17 cellular contexts compared by ENCODE assay signal in the genomic region with DNA sequence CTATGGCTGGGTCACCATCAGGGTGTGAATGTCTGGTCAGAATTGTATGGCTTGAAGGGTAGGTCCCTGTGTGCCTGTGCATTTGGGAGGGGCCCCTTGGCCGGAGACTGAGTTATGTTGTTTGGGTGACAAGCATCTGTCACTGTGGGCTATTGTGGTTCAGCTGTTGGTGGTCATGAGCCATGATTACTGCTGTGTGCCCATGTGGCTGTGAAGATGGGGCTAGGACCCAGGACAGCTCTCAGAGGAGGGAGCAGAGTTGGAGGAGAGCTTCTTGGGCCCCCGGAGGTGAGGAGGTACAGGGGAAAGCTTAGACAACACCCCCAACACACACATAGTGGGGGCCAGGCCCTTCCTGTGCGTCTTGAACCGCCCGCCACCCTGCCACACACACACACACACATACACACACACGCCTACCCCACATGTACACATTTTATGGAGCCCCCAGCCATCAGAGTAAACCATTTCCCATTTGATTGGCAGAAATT. TPM values are rescaled to one million over a fixed set of nuclear protein-coding genes. Genes with fewer than 3 reads are reported as not detected.
DNase-seq lines count a peak whose midpoint lies in the region; ATAC-seq, FAIRE-seq and TF ChIP-seq lines count a peak whose summit lies in the region.
"Had no signal": no experiment of that assay in that cellular context is flagged by ENCODE, and none has a peak within 500 bp of the region (broad histone marks: within the 10 kb centered on the region; RNA-seq: fewer than 3 reads in every experiment).

No MANE protein-coding gene starts in this region.

- H3K79me2 ChIP-seq in K562 (ENCODE audit: control insufficient read depth, insufficient read depth, low read length) = no peaks in the 10 kb centered on the region

- peaks cover 0 to 4% (median 0%) of the 10 kb centered on the region in 5 donors for H3K36me3 Mint-ChIP-seq in naive thymus-derived CD4-positive, alpha-beta T cell

- H3K9ac ChIP-seq in K562 (ENCODE audit: insufficient read depth in 1 of 2, low read depth in 2 of 2, low read length in 2 of 2) = peak overlapping the region in 1 of 2 experiments; percentile 75; a peak in 1 of 4 replicates

- peaks cover 0 to 2% (median 0%) of the 10 kb centered on the region in 11 donors for H3K9me3 Mint-ChIP-seq in naive thymus-derived CD4-positive, alpha-beta T cell
- H3K9me3 Mint-ChIP-seq: activated T-cell treated with anti-CD3 and anti-CD28 coated beads, Interleukin-2, amount 50 U/mL, for 24 hours had no signal

- peak; percentile 31 for DNase-seq in 8988T
- peak; percentile 33 for DNase-seq in GM13977 (ENCODE audit: low spot score)
- DNase-seq in K562 (ENCODE audit: extremely low read depth in 1 of 4, low spot score in 3 of 4) = peak in 2 of 4 experiments; percentile 14 to 17
- DNase-seq in naive thymus-derived CD4-positive, alpha-beta T cell = no peak
- DNase-seq in HCEC 1CT = no peak
- no peak for DNase-seq in anterior cingulate cortex (lab: John Stamatoyannopoulos, UW)
- no peak for DNase-seq in NK-92 treated with Interleukin-12 subunit alpha and Interleukin-12 subunit beta, amount 100 ng/mL, for 24 hours (lab: John Stamatoyannopoulos, UW)
- DNase-seq: activated T-cell treated with anti-CD3 and anti-CD28 coated beads, Interleukin-2, amount 50 U/mL, for 24 hours; BE2C; IMR-90; mesendoderm; NCI-H1417 treated with DMSO at 0.1 percent for 48 hours; SHP77 had no signal

- H3K27ac ChIP-seq in K562 (ENCODE audit: extremely low read depth, low read depth, low read length) = no peak overlapping the region
- no peak overlapping the region for H3K27ac ChIP-seq in naive thymus-derived CD4-positive, alpha-beta T cell (ENCODE audit: low read depth, low read length)
- H3K27ac ChIP-seq: VCaP had no signal

- H3K9me1 ChIP-seq in K562 (ENCODE audit: control insufficient read depth, insufficient read depth, low read length) = no peaks in the 10 kb centered on the region

- TF ChIP-seq RAD21 in K562 (CRISPR knock-in tag; conservative IDR thresholded peaks at IDR 0.05 in 1 of 2, IDR thresholded peaks at IDR 0.05 in 1 of 2) = no peak

- H3K4me2 ChIP-seq in K562 (ENCODE audit: insufficient read depth, low read length) = no peak overlapping the region

- no peak for TF ChIP-seq EP300 in K562 (IDR thresholded peaks at IDR 0.05; ENCODE audit: low read length)

- peaks cover 4 to 56% of the 10 kb centered on the region in 2 experiments; a peak in 4 of 5 replicates for H3K4me1 ChIP-seq in K562 (replicated peaks in 1 of 2; ENCODE audit: control insufficient read depth in 2 of 2, insufficient read depth in 2 of 2, low read length in 2 of 2)
- peaks cover 0 to 6% of the 10 kb centered on the region in 2 donors for H3K4me1 ChIP-seq in naive thymus-derived CD4-positive, alpha-beta T cell (ENCODE audit: control insufficient read depth in 2 of 2, insufficient read depth in 2 of 2, low read length in 2 of 2)

- in situ Hi-C loops in GM13977 (cut with MboI; ENCODE audit: low pct_unique_long_range_greater_than_20kb, low sequenced_read_pairs, unreplicated experiment) (no loop called here), K562 (cut with MboI) (no loop called here)

- POLR2A ChIA-PET in K562 (lab: Yijun Ruan, JAX) = interaction anchor here (0.7 to 1.0 kb wide), 2 partner anchors 12 to 24 kb away, joined by 3 to 4 read pairs; no protein-coding TSS in a partner anchor
- POLR2A ChIA-PET in naive thymus-derived CD4-positive, alpha-beta T cell (lab: Charles Lee) = interaction anchor here (1.5 kb wide), 2 partner anchors 10 kb away, joined by 8 to 9 read pairs; no protein-coding TSS in a partner anchor

- 72% methylated on average over 3 of the region's 6 CpGs for WGBS in K562 (ENCODE audit: insufficient coverage, low coverage, missing lambda C conversion rate)

- H3K27ac Mint-ChIP-seq in naive thymus-derived CD4-positive, alpha-beta T cell = no peak overlapping the region

- no peak overlapping the region for H3K4me3 ChIP-seq in K562
- H3K4me3 ChIP-seq in naive thymus-derived CD4-positive, alpha-beta T cell (ENCODE audit: low read length) = no peak overlapping the region

- TF ChIP-seq POLR2A in K562 (conservative IDR thresholded peaks at IDR 0.05) = no peak

- ATAC-seq in K562 (no peak), HG03139 (IDR thresholded peaks at IDR 0.05; ENCODE audit: unreplicated experiment) (no peak)
- ATAC-seq in naive thymus-derived CD4-positive, alpha-beta T cell = peak; percentile 10
- ATAC-seq: right cardiac atrium had no signal

- peak; percentile 66 for FAIRE-seq in K562 (lab: Jason Lieb, UNC)
- FAIRE-seq: bronchial epithelial cell had no signal

- H2AFZ ChIP-seq in K562 (ENCODE audit: low read depth, low read length) = no peak overlapping the region

- no TSS peak for BruUV-seq in K562 (replicated peaks; lab: Mats Ljungman, UMichigan)

- H3K4me3 Mint-ChIP-seq in naive thymus-derived CD4-positive, alpha-beta T cell = peak overlapping the region in 7 of 10 donors; percentile 69 to 83 (median 77)

- H3K27me3 ChIP-seq in K562 (ENCODE audit: control insufficient read depth in 2 of 2, insufficient read depth in 2 of 2, low read length in 2 of 2) = no peaks in the 10 kb centered on the region
- H3K27me3 ChIP-seq in naive thymus-derived CD4-positive, alpha-beta T cell (ENCODE audit: control insufficient read depth in 2 of 2, insufficient read depth in 2 of 2, low read length in 2 of 2) = peaks cover 0 to 9% of the 10 kb centered on the region in 2 donors
- H3K27me3 ChIP-seq: BE2C had no signal

- CTCF ChIA-PET in K562 (lab: Yijun Ruan, JAX; ENCODE audit: low intra/inter-chr PET ratio) = interaction anchor here (0.6 kb wide), 2 partner anchors 10 to 812 kb away, joined by 3 read pairs; no protein-coding TSS in a partner anchor
- CTCF ChIA-PET in naive thymus-derived CD4-positive, alpha-beta T cell (lab: Charles Lee) = no interaction called here

- H3K9me3 ChIP-seq in K562 (replicated peaks; ENCODE audit: control insufficient read depth, insufficient read depth, low read depth, low read length) = no peaks in the 10 kb centered on the region
- H3K9me3 ChIP-seq in naive thymus-derived CD4-positive, alpha-beta T cell (ENCODE audit: control insufficient read depth in 2 of 3, low read length in 3 of 3) = no peaks in the 10 kb centered on the region
- H3K9me3 ChIP-seq: BE2C had no signal

- no peak for TF ChIP-seq CTCF in GM13977 (IDR thresholded peaks at IDR 0.05; ENCODE audit: extremely low read depth, insufficient read depth, missing control alignments)
- TF ChIP-seq CTCF in K562 (IDR thresholded peaks at IDR 0.05 in 2 of 3, conservative IDR thresholded peaks at IDR 0.05 in 1 of 3; ENCODE audit: insufficient read depth in 2 of 3, low read depth in 1 of 3, low read length in 3 of 3) = no peak

- H3K27me3 Mint-ChIP-seq in naive thymus-derived CD4-positive, alpha-beta T cell = peaks cover 30 to 64% (median 42%) of the 10 kb centered on the region in 5 donors

- H3K36me3 ChIP-seq in K562 (ENCODE audit: control insufficient read depth, insufficient read depth, low read length) = no peaks in the 10 kb centered on the region
- no peaks in the 10 kb centered on the region for H3K36me3 ChIP-seq in naive thymus-derived CD4-positive, alpha-beta T cell (ENCODE audit: control insufficient read depth in 2 of 3, insufficient read depth in 3 of 3, low read length in 3 of 3)
- H3K36me3 ChIP-seq: BE2C had no signal

- H3K4me1 Mint-ChIP-seq in naive thymus-derived CD4-positive, alpha-beta T cell = peaks cover 12 to 24% (median 20%) of the 10 kb centered on the region in 7 donors

- no peaks in the 10 kb centered on the region for H4K20me1 ChIP-seq in K562 (replicated peaks; ENCODE audit: control insufficient read depth, insufficient read depth, low read length)

- intact Hi-C loops in K562 (cut with micrococcal nuclease) = loop anchor here (5.0 kb wide), 1 partner anchor 293 kb away; no protein-coding TSS in a partner anchor
- intact Hi-C loops in naive thymus-derived CD4-positive, alpha-beta T cell (cut with micrococcal nuclease) = loop anchor here (5.0 kb wide), 2 partner anchors 293 to 403 kb away; no protein-coding TSS in a partner anchor

TF ChIP-seq in K562, 482 proteins besides CTCF, POLR2A, EP300 and RAD21:
- TF ChIP-seq SRSF9 (IDR thresholded peaks at IDR 0.05; ENCODE audit: borderline replicate concordance, low read depth, low read length) = no peak
- TF ChIP-seq GABPA (tag; conservative IDR thresholded peaks at IDR 0.05; ENCODE audit: low read depth) = no peak
- TF ChIP-seq SNRNP70 (optimal IDR thresholded peaks at IDR 0.05; ENCODE audit: low read depth, low read length) = no peak
- TF ChIP-seq EHMT2 (IDR thresholded peaks at IDR 0.05) = 0 out of 2 replicates have a peak, but pooled peaks have one; percentile 18
- peak; percentile 16 for TF ChIP-seq MEIS2 (IDR thresholded peaks at IDR 0.05; ENCODE audit: partially characterized antibody)
TF ChIP-seq in K562: peak in this region for 2.

RNA-seq across cellular contexts. Expression of gene GAREM2, which starts 1.8 kb away (rescaled TPM):
- 9.3 and 20.6 TPM in 2 replicates for total RNA-seq in K562 (2011; cell fraction: chromatin; rRNA removed; ENCODE audit: low replicate concordance)
- total RNA-seq in K562 (2011; cell fraction: nucleolus; rRNA removed) = 11.8 and 13.2 TPM in 2 replicates
- total RNA-seq in K562 (2011; cell fraction: nucleoplasm; rRNA removed) = 12.0 and 16.1 TPM in 2 replicates
- 2.5 and 4.7 TPM in 2 replicates for total RNA-seq in K562 (2014; rRNA removed)
- total RNA-seq in K562 (2014; rRNA removed; fragmentation: Illumina TruSeq; extraction: Trizol) = 1.3 and 1.7 TPM in 2 replicates
- 1.5 and 1.7 TPM in 2 replicates for total RNA-seq in K562 (2015; rRNA removed; fragmentation: Illumina TruSeq; extraction: Trizol)
- total RNA-seq in K562 (2021) = 11.5 and 12.4 TPM in 2 replicates
- polyA plus RNA-seq in K562 (2011; rRNA removed) = 4.6 and 5.0 TPM in 2 replicates
- polyA plus RNA-seq in K562 (2011; cell fraction: cytosol; rRNA removed) = 6.3 and 10.6 TPM in 2 replicates
- 9.6 and 16.4 TPM in 2 replicates for polyA plus RNA-seq in K562 (2011; cell fraction: nucleus; rRNA removed)
- polyA plus RNA-seq in K562 (2012) = 6.7 and 10.0 TPM in 2 replicates
- polyA plus RNA-seq in K562 (2014; fragmentation: Illumina TruSeq; extraction: Trizol) = 5.4 and 6.9 TPM in 2 replicates
- 1 to 10 TPM; 1.7 to 2.2 TPM for polyA plus RNA-seq in K562 (2014; fragmentation: Nextera tagmentation; extraction: Ambion mirVana)
- 4.6 and 7.6 TPM in 2 replicates for polyA plus RNA-seq in K562 (2014; rRNA removed)
- polyA minus RNA-seq in K562 (2011; rRNA and poly(A)+ RNA removed) = 2.9 and 4.5 TPM in 2 replicates
- polyA minus RNA-seq in K562 (2011; cell fraction: cytosol; rRNA and poly(A)+ RNA removed) = 4.6 and 5.2 TPM in 2 replicates
- polyA minus RNA-seq in K562 (2011; cell fraction: nucleus; rRNA and poly(A)+ RNA removed) = 3.2 and 3.7 TPM in 2 replicates
- total RNA-seq in naive thymus-derived CD4-positive, alpha-beta T cell = 1 to 10 TPM; 4.5 to 8.4 (median 4.9) TPM
- 1 to 10 TPM; 2.4 to 2.6 TPM for polyA plus RNA-seq in naive thymus-derived CD4-positive, alpha-beta T cell

Comparison
In these comparisons a context has a peak if more than half of its experiments do, and no peak if none do; other contexts are left out.
1. DNase-seq: peak in 8988T (single experiment) and GM13977 (single experiment); none in naive thymus-derived CD4-positive, alpha-beta T cell (0 of 9), HCEC 1CT (single experiment), anterior cingulate cortex (0 of 58) and NK-92 treated with Interleukin-12 subunit alpha and Interleukin-12 subunit beta, amount 100 ng/mL, for 24 hours (single experiment).